Comparison of ENCODE assay signal across 27 cellular contexts in genomic region chr11:120384476-120384875, GRCh38. TPM values are rescaled to one million over a fixed set of nuclear protein-coding genes. Genes with fewer than 3 reads are reported as not detected.
DNase-seq lines count a peak whose midpoint lies in the region; ATAC-seq, FAIRE-seq and TF ChIP-seq lines count a peak whose summit lies in the region.
"Had no signal": no experiment of that assay in that cellular context is flagged by ENCODE, and none has a peak within 500 bp of the region (broad histone marks: within the 10 kb centered on the region; RNA-seq: fewer than 3 reads in every experiment).

No MANE protein-coding gene starts in this region.

- peaks cover 30% of the 10 kb centered on the region for H3K4me1 Mint-ChIP-seq in WTC11
- peaks cover 9 to 12% of the 10 kb centered on the region in 2 donors for H3K4me1 Mint-ChIP-seq in effector memory CD8-positive, alpha-beta T cell (ENCODE audit: low read depth in 2 of 2)
- H3K4me1 Mint-ChIP-seq: activated naive CD4-positive, alpha-beta T cell treated with anti-CD3 and anti-CD28 coated beads, Interleukin-2, amount 50 U/mL, for 24 hours had no signal

- H3K27ac ChIP-seq in keratinocyte (ENCODE audit: control insufficient read depth, insufficient read depth, low read length) (no peak overlapping the region), smooth muscle cell (ENCODE audit: low read depth) (peak overlapping the region; percentile 88), gastroesophageal sphincter (no peak overlapping the region)
- H3K27ac ChIP-seq: C4-2B, cardiac muscle cell, KMS-11, right lobe of liver had no signal

- H3K9me3 Mint-ChIP-seq in WTC11, result peaks cover 23% of the 10 kb centered on the region
- H3K9me3 Mint-ChIP-seq in effector memory CD8-positive, alpha-beta T cell, result peaks cover 0 to under 1% of the 10 kb centered on the region in 2 donors
- H3K9me3 Mint-ChIP-seq: activated CD8-positive, alpha-beta T cell treated with anti-CD3 and anti-CD28 coated beads for 36 hours; activated T-helper 2 cell treated with anti-CD3 and anti-CD28 coated beads, Interferon-gamma antibody, Interleukin-2, Interleukin-4, amounts not matched to agents 10 μg/mL and 5 μg/mL and 100 μg/mL, durations not matched to agents 14 hours and 24 hours and 36 hours had no signal

- H3K4me3 ChIP-seq in keratinocyte (ENCODE audit: control insufficient read depth in 2 of 3, extremely low read depth in 1 of 3, insufficient read depth in 2 of 3, low read depth in 1 of 3, low read length in 3 of 3), result no peak overlapping the region
- no peak overlapping the region for H3K4me3 ChIP-seq in smooth muscle cell
- no peak overlapping the region for H3K4me3 ChIP-seq in gastroesophageal sphincter
- H3K4me3 ChIP-seq: cardiac muscle cell, lung, right lobe of liver had no signal

- ATAC-seq in WTC11 (no peak), gastroesophageal sphincter (no peak), GM19452 (IDR thresholded peaks at IDR 0.05; ENCODE audit: unreplicated experiment) (no peak)
- no peak for ATAC-seq in effector memory CD8-positive, alpha-beta T cell (replicated peaks)
- ATAC-seq: activated CD4-positive, CD25-positive, alpha-beta regulatory T cell treated with anti-CD3 and anti-CD28 coated beads, Interleukin-2, amount 50 U/mL, for 24 hours; activated CD8-positive, alpha-beta T cell treated with anti-CD3 and anti-CD28 coated beads for 36 hours; stimulated activated memory B cell treated with anti-CD40 and anti-IgM and Interleukin-4, amounts not matched to agents 10 μg/mL and 1 μg/mL and 100 μg/mL, for 72 hours had no signal

- dilution Hi-C loops in keratinocyte (cut with MboI; ENCODE audit: extremely low pct_ligation_motif_present, low sequenced_read_pairs), result no loop called here

- TF ChIP-seq POLR2A in GM12892 (IDR thresholded peaks at IDR 0.05; ENCODE audit: low read depth, low read length), result no peak
- no peak for TF ChIP-seq POLR2A in gastroesophageal sphincter (IDR thresholded peaks at IDR 0.05)

- POLR2A ChIA-PET in WTC11 (lab: Charles Lee), result no interaction called here

- H3K36me3 ChIP-seq in keratinocyte (ENCODE audit: control insufficient read depth in 2 of 2, extremely low read depth in 1 of 2, insufficient read depth in 2 of 2, low read length in 2 of 2) (no peaks in the 10 kb centered on the region), smooth muscle cell (ENCODE audit: low read depth) (no peaks in the 10 kb centered on the region), gastroesophageal sphincter (no peaks in the 10 kb centered on the region)
- H3K36me3 ChIP-seq: cardiac muscle cell, right lobe of liver had no signal

- H3K9ac ChIP-seq in keratinocyte (ENCODE audit: control insufficient read depth, extremely low read depth, insufficient read depth, low read length) (no peak overlapping the region), smooth muscle cell (ENCODE audit: low read depth) (no peak overlapping the region)
- H3K9ac ChIP-seq: KMS-11 had no signal

- H3K9me3 ChIP-seq in keratinocyte (ENCODE audit: control insufficient read depth, low read depth, low read length) (no peaks in the 10 kb centered on the region), smooth muscle cell (replicated peaks; ENCODE audit: low read depth) (no peaks in the 10 kb centered on the region), gastroesophageal sphincter (no peaks in the 10 kb centered on the region)
- H3K9me3 ChIP-seq: right lobe of liver had no signal

- TF ChIP-seq CTCF in WTC11 (IDR thresholded peaks at IDR 0.05), result no peak
- TF ChIP-seq CTCF in keratinocyte (optimal IDR thresholded peaks at IDR 0.05 in 1 of 3, IDR thresholded peaks at IDR 0.05 in 1 of 3, conservative IDR thresholded peaks at IDR 0.05 in 1 of 3; ENCODE audit: extremely low read depth in 1 of 3, insufficient read depth in 2 of 3, low read length in 3 of 3), result no peak
- no peak for TF ChIP-seq CTCF in smooth muscle cell (IDR thresholded peaks at IDR 0.05; ENCODE audit: borderline replicate concordance, insufficient read depth, poor library complexity, severe bottlenecking)
- TF ChIP-seq CTCF in gastroesophageal sphincter (IDR thresholded peaks at IDR 0.05), result no peak

- H4K20me1 ChIP-seq in keratinocyte (ENCODE audit: control insufficient read depth, extremely low read depth, insufficient read depth, low read length), result no peaks in the 10 kb centered on the region
- H4K20me1 ChIP-seq in smooth muscle cell (ENCODE audit: low read depth), result peaks cover 52% of the 10 kb centered on the region

- DNase-seq in GM12892 (ENCODE audit: insufficient read length) (no peak), WTC11 (ENCODE audit: low spot score) (no peak), keratinocyte (ENCODE audit: low read depth, low spot score) (no peak), smooth muscle cell (lab: John Stamatoyannopoulos, UW; ENCODE audit: unreplicated experiment) (no peak), NCI-H2227 (lab: John Stamatoyannopoulos, UW; ENCODE audit: unreplicated experiment) (no peak)
- DNase-seq in effector memory CD8-positive, alpha-beta T cell, result no peak
- DNase-seq: activated CD8-positive, alpha-beta T cell treated with anti-CD3 and anti-CD28 coated beads for 36 hours; DMS79 treated with DMSO at 0.1 percent for 48 hours; kidney; NCI-H1436 treated with DMSO at 0.1 percent for 48 hours; NCI-H2171 treated with DMSO at 0.1 percent for 48 hours; right lobe of liver; RPMI8226; stimulated activated CD4-positive, alpha-beta T cell treated with anti-CD3 and anti-CD28 coated beads, Interleukin-4, amount 100 ng/mL, for 24 hours had no signal

- H3K4me2 ChIP-seq in keratinocyte (ENCODE audit: control insufficient read depth, extremely low read depth, insufficient read depth, low read depth, low read length) (peak overlapping the region; percentile 55), smooth muscle cell (peak overlapping the region; percentile 81)
- H3K4me2 ChIP-seq: KMS-11 had no signal

- H3K9me1 ChIP-seq in keratinocyte (ENCODE audit: control insufficient read depth, extremely low read depth, insufficient read depth, low read length), result no peaks in the 10 kb centered on the region

- TF ChIP-seq EP300 in gastroesophageal sphincter (IDR thresholded peaks at IDR 0.05), result no peak

- 37% methylated on average over 1 of the region's 1 CpG for WGBS in smooth muscle cell (ENCODE audit: low lambda C conversion rate)
- 77 to 80% methylated on average over 1 of the region's 1 CpG for WGBS in gastroesophageal sphincter (ENCODE audit: low coverage in 1 of 2), 2 donors

- no peak overlapping the region for H3K4me3 Mint-ChIP-seq in WTC11
- no peak overlapping the region for H3K4me3 Mint-ChIP-seq in effector memory CD8-positive, alpha-beta T cell
- H3K4me3 Mint-ChIP-seq: activated CD8-positive, alpha-beta T cell treated with anti-CD3 and anti-CD28 coated beads for 36 hours; activated naive CD4-positive, alpha-beta T cell treated with anti-CD3 and anti-CD28 coated beads, Interleukin-2, amount 50 U/mL, for 24 hours; stimulated activated memory B cell treated with anti-CD40 and anti-IgM and Interleukin-4, amounts not matched to agents 10 μg/mL and 1 μg/mL and 100 μg/mL, for 72 hours; T-helper 1 cell treated with Interleukin-12 subunit alpha and Interleukin-12 subunit beta and Interleukin-4 antibody, amounts not matched to agents 30 μg/mL and 1 μg/mL, for 36 hours had no signal

- CTCF ChIA-PET in WTC11 (lab: Charles Lee), result no interaction called here

- H3K27me3 Mint-ChIP-seq in WTC11 (ENCODE audit: low read depth), result no peaks in the 10 kb centered on the region
- H3K27me3 Mint-ChIP-seq in effector memory CD8-positive, alpha-beta T cell, result peaks cover 37 to 39% of the 10 kb centered on the region in 2 donors
- H3K27me3 Mint-ChIP-seq: stimulated activated memory B cell treated with anti-CD40 and anti-IgM and Interleukin-4, amounts not matched to agents 10 μg/mL and 1 μg/mL and 100 μg/mL, for 72 hours had no signal

- H3K4me1 ChIP-seq in keratinocyte (ENCODE audit: control insufficient read depth, extremely low read depth, insufficient read depth, low read length) (peaks cover 23% of the 10 kb centered on the region), smooth muscle cell (ENCODE audit: low read depth) (peaks cover 35% of the 10 kb centered on the region), gastroesophageal sphincter (peaks cover 4 to 70% (median 13%) of the 10 kb centered on the region in 3 donors)

- H3K27me3 ChIP-seq in keratinocyte (ENCODE audit: control insufficient read depth, extremely low read depth, insufficient read depth, low read length) (no peaks in the 10 kb centered on the region), smooth muscle cell (ENCODE audit: low read depth) (no peaks in the 10 kb centered on the region), gastroesophageal sphincter (no peaks in the 10 kb centered on the region)
- H3K27me3 ChIP-seq: cardiac muscle cell, right lobe of liver had no signal

- H3K27ac Mint-ChIP-seq in WTC11, result peak overlapping the region; percentile 21; the same call in 1 of the 2 replicates
- no peak overlapping the region for H3K27ac Mint-ChIP-seq in effector memory CD8-positive, alpha-beta T cell
- H3K27ac Mint-ChIP-seq: activated CD8-positive, alpha-beta T cell treated with anti-CD3 and anti-CD28 coated beads for 36 hours; activated naive CD4-positive, alpha-beta T cell treated with anti-CD3 and anti-CD28 coated beads, Interleukin-2, amount 50 U/mL, for 24 hours; activated T-helper 2 cell treated with anti-CD3 and anti-CD28 coated beads, Interferon-gamma antibody, Interleukin-2, Interleukin-4, amounts not matched to agents 10 μg/mL and 5 μg/mL and 100 μg/mL, durations not matched to agents 14 hours and 24 hours and 36 hours; stimulated activated memory B cell treated with anti-CD40 and anti-IgM and Interleukin-4, amounts not matched to agents 10 μg/mL and 1 μg/mL and 100 μg/mL, for 72 hours; T-helper 1 cell treated with Interleukin-12 subunit alpha and Interleukin-12 subunit beta and Interleukin-4 antibody, amounts not matched to agents 30 μg/mL and 1 μg/mL, for 36 hours had no signal

- FAIRE-seq in GM12892 (lab: Jason Lieb, UNC) (peak; percentile 57), keratinocyte (lab: Jason Lieb, UNC) (peak; percentile 65)
- FAIRE-seq: endothelial cell of umbilical vein, kidney, TTC549 had no signal

- no peak overlapping the region for H2AFZ ChIP-seq in keratinocyte (ENCODE audit: control insufficient read depth, low read length)
- H2AFZ ChIP-seq in smooth muscle cell (ENCODE audit: low read depth), result no peak overlapping the region

- peaks cover 17% of the 10 kb centered on the region for H3K36me3 Mint-ChIP-seq in WTC11
- no peaks in the 10 kb centered on the region for H3K36me3 Mint-ChIP-seq in effector memory CD8-positive, alpha-beta T cell (ENCODE audit: insufficient read depth)
- H3K36me3 Mint-ChIP-seq: activated naive CD4-positive, alpha-beta T cell treated with anti-CD3 and anti-CD28 coated beads, Interleukin-2, amount 50 U/mL, for 24 hours had no signal

- H3K79me2 ChIP-seq in keratinocyte (ENCODE audit: control insufficient read depth, insufficient read depth, low read length) (peaks cover 72% of the 10 kb centered on the region), smooth muscle cell (ENCODE audit: low read depth) (peaks cover 98% of the 10 kb centered on the region)

- H3F3A ChIP-seq in smooth muscle cell (ENCODE audit: low read depth), result peaks cover 9% of the 10 kb centered on the region

RNA-seq across cellular contexts. Expression of gene ARHGEF12, which starts 48.3 kb away (rescaled TPM):
- polyA plus RNA-seq in GM12892 (2012; ENCODE audit: missing spikeins), result 11.9 TPM
- 32.0 to 35.8 TPM (median 32.2 TPM) in 3 replicates for total RNA-seq in WTC11 (2021)
- polyA plus RNA-seq in keratinocyte, result 22.1 to 28.8 TPM (median 25.3 TPM) in 3 replicates
- polyA plus RNA-seq in keratinocyte (2011; ENCODE audit: low read depth), result 60.7 TPM
- polyA plus RNA-seq in keratinocyte (2011; cell fraction: cytosol; rRNA removed), result 19.6 and 29.9 TPM in 2 replicates
- 32.0 and 36.7 TPM in 2 replicates for polyA plus RNA-seq in keratinocyte (2011; cell fraction: nucleus; rRNA removed)
- 23.3 and 31.8 TPM in 2 replicates for polyA plus RNA-seq in keratinocyte (2012; ENCODE audit: low replicate concordance)
- polyA minus RNA-seq in keratinocyte, result 31.0 to 127 TPM (median 68.3 TPM) in 3 replicates
- 47.2 TPM for polyA minus RNA-seq in keratinocyte (2011; cell fraction: cytosol; rRNA and poly(A)+ RNA removed)
- polyA minus RNA-seq in keratinocyte (2011; cell fraction: nucleus; rRNA and poly(A)+ RNA removed), result 61.3 and 130 TPM in 2 replicates
- 89.4 and 108 TPM in 2 replicates for total RNA-seq in smooth muscle cell
- 24.6 and 29.2 TPM in 2 replicates for polyA plus RNA-seq in smooth muscle cell
- 100 to 1,000 TPM in 3 of 4 donors, 10 to 100 TPM in 1; 99.7 to 135 (median 112) TPM for total RNA-seq in gastroesophageal sphincter

RNA-seq across cellular contexts. Expression of gene TLCD5, which starts 59.4 kb away (rescaled TPM):
- polyA plus RNA-seq in GM12892 (2012; ENCODE audit: missing spikeins), result 1.8 TPM
- total RNA-seq in WTC11 (2021) (8.2 to 10.2 TPM (median 8.3 TPM) in 3 replicates), smooth muscle cell (3.9 and 6.0 TPM in 2 replicates), gastroesophageal sphincter (1 to 10 TPM; 6.1 to 8.1 (median 7.5) TPM)
- polyA plus RNA-seq in keratinocyte (2.7 to 4.0 TPM (median 3.7 TPM) in 3 replicates), smooth muscle cell (5.1 and 6.6 TPM in 2 replicates)
- polyA plus RNA-seq in keratinocyte (2011; ENCODE audit: low read depth), result 0.50 TPM
- polyA plus RNA-seq in keratinocyte (2011; cell fraction: cytosol; rRNA removed), result 2.5 and 2.7 TPM in 2 replicates
- polyA plus RNA-seq in keratinocyte (2011; cell fraction: nucleus; rRNA removed), result 5.7 and 6.9 TPM in 2 replicates
- polyA plus RNA-seq in keratinocyte (2012; ENCODE audit: low replicate concordance), result 1.7 and 2.0 TPM in 2 replicates
- 0.49 to 2.4 TPM (median 2.4 TPM) in 3 replicates for polyA minus RNA-seq in keratinocyte
- 0.96 TPM for polyA minus RNA-seq in keratinocyte (2011; cell fraction: cytosol; rRNA and poly(A)+ RNA removed)
- 1.2 and 2.6 TPM in 2 replicates for polyA minus RNA-seq in keratinocyte (2011; cell fraction: nucleus; rRNA and poly(A)+ RNA removed)
